Comparison of ENCODE assay signal across 20 cellular contexts in genomic region chr5:178201221-178201926, GRCh38. TPM values are rescaled to one million over a fixed set of nuclear protein-coding genes. Genes with fewer than 3 reads are reported as not detected.
DNase-seq lines count a peak whose midpoint lies in the region; ATAC-seq and TF ChIP-seq lines count a peak whose summit lies in the region.
"Had no signal": no experiment of that assay in that cellular context is flagged by ENCODE, and none has a peak within 500 bp of the region (broad histone marks: within the 10 kb centered on the region; RNA-seq: fewer than 3 reads in every experiment).

No MANE protein-coding gene starts in this region.

- H3K9me3 Mint-ChIP-seq in activated naive CD8-positive, alpha-beta T cell (ENCODE audit: low read depth) = no peaks in the 10 kb centered on the region
- no peaks in the 10 kb centered on the region for H3K9me3 Mint-ChIP-seq in activated naive CD8-positive, alpha-beta T cell treated with anti-CD3 and anti-CD28 coated beads, Interleukin-2, amount 50 U/mL, for 24 hours
- H3K9me3 Mint-ChIP-seq in type B pancreatic cell = no peaks in the 10 kb centered on the region

- H3K36me3 Mint-ChIP-seq in activated naive CD8-positive, alpha-beta T cell = peaks cover 9% of the 10 kb centered on the region
- peaks cover 15% of the 10 kb centered on the region for H3K36me3 Mint-ChIP-seq in activated naive CD8-positive, alpha-beta T cell treated with anti-CD3 and anti-CD28 coated beads, Interleukin-2, amount 50 U/mL, for 24 hours (ENCODE audit: low read depth)
- peaks cover 11% of the 10 kb centered on the region for H3K36me3 Mint-ChIP-seq in type B pancreatic cell

- peaks cover 10% of the 10 kb centered on the region for H3K4me1 Mint-ChIP-seq in activated naive CD8-positive, alpha-beta T cell (ENCODE audit: low read depth)
- peaks cover 21% of the 10 kb centered on the region for H3K4me1 Mint-ChIP-seq in activated naive CD8-positive, alpha-beta T cell treated with anti-CD3 and anti-CD28 coated beads, Interleukin-2, amount 50 U/mL, for 24 hours
- H3K4me1 Mint-ChIP-seq in type B pancreatic cell (ENCODE audit: unreplicated experiment) = peaks cover 7% of the 10 kb centered on the region

- peak overlapping the region; percentile 51 for H3K4me3 Mint-ChIP-seq in activated naive CD8-positive, alpha-beta T cell
- no peak overlapping the region for H3K4me3 Mint-ChIP-seq in activated naive CD8-positive, alpha-beta T cell treated with anti-CD3 and anti-CD28 coated beads, Interleukin-2, amount 50 U/mL, for 24 hours
- peak overlapping the region; percentile 36 for H3K4me3 Mint-ChIP-seq in type B pancreatic cell

- no peak overlapping the region for H3K4me3 ChIP-seq in epithelial cell of esophagus (ENCODE audit: low read length)
- H3K4me3 ChIP-seq: esophagus squamous epithelium, SJSA1, vagina had no signal

- no peak overlapping the region for H3K27ac Mint-ChIP-seq in activated naive CD8-positive, alpha-beta T cell
- no peak overlapping the region for H3K27ac Mint-ChIP-seq in activated naive CD8-positive, alpha-beta T cell treated with anti-CD3 and anti-CD28 coated beads, Interleukin-2, amount 50 U/mL, for 24 hours
- no peak overlapping the region for H3K27ac Mint-ChIP-seq in type B pancreatic cell

- DNase-seq in activated naive CD8-positive, alpha-beta T cell treated with anti-CD3 and anti-CD28 coated beads, Interleukin-2, amount 50 U/mL, for 24 hours = no peak
- peak; percentile 61 for DNase-seq in NCI-H226
- peak; percentile 40 for DNase-seq in epithelial cell of esophagus (ENCODE audit: low read depth)
- no peak for DNase-seq in type B pancreatic cell (ENCODE audit: extremely low spot score, unreplicated experiment)
- DNase-seq in CD1c-positive myeloid dendritic cell (ENCODE audit: extremely low spot score) = no peak
- no peak for DNase-seq in putamen (ENCODE audit: low spot score)
- DNase-seq: amniotic stem cell; CD4-positive, alpha-beta memory T cell; effector CD8-positive, alpha-beta T cell; esophagus squamous epithelium; left ventricle myocardium superior; NCI-H2107; occipital lobe; substantia nigra had no signal

- no peak for ATAC-seq in activated naive CD8-positive, alpha-beta T cell treated with anti-CD3 and anti-CD28 coated beads, Interleukin-2, amount 50 U/mL, for 24 hours
- ATAC-seq in GM18519 (IDR thresholded peaks at IDR 0.05; ENCODE audit: low FRiP score, unreplicated experiment) = no peak
- ATAC-seq: left ventricle myocardium superior had no signal

- TF ChIP-seq CTCF in epithelial cell of esophagus (IDR thresholded peaks at IDR 0.05; ENCODE audit: insufficient read depth, low read depth, low read length, missing control alignments) (no peak), type B pancreatic cell (conservative IDR thresholded peaks at IDR 0.05) (no peak)

- no peaks in the 10 kb centered on the region for H3K27me3 Mint-ChIP-seq in activated naive CD8-positive, alpha-beta T cell
- peaks cover 3% of the 10 kb centered on the region for H3K27me3 Mint-ChIP-seq in activated naive CD8-positive, alpha-beta T cell treated with anti-CD3 and anti-CD28 coated beads, Interleukin-2, amount 50 U/mL, for 24 hours
- peaks cover 3% of the 10 kb centered on the region for H3K27me3 Mint-ChIP-seq in type B pancreatic cell

RNA-seq across cellular contexts. Expression of gene HNRNPAB, which starts 3.0 kb away (rescaled TPM):
- total RNA-seq in type B pancreatic cell (ENCODE audit: low replicate concordance) = 174 and 245 TPM in 2 replicates

RNA-seq across cellular contexts. Expression of gene GMCL2, which starts 14.2 kb away (rescaled TPM):
- total RNA-seq in type B pancreatic cell (ENCODE audit: low replicate concordance) = not detected in 2 replicates
- total RNA-seq: CD4-positive, alpha-beta memory T cell; esophagus squamous epithelium; left ventricle myocardium superior; LHCN-M2; mucosa of gallbladder; occipital lobe; SJSA1; vagina had no signal

RNA-seq across cellular contexts. Expression of gene PHYKPL, which starts 31.2 kb away (rescaled TPM):
- 52.7 and 76.2 TPM in 2 replicates for total RNA-seq in type B pancreatic cell (ENCODE audit: low replicate concordance)

RNA-seq across cellular contexts. Expression of gene NHP2, which starts 47.7 kb away (rescaled TPM):
- 136 and 161 TPM in 2 replicates for total RNA-seq in type B pancreatic cell (ENCODE audit: low replicate concordance)

Comparison
In these comparisons a context has a peak if more than half of its experiments do, and no peak if none do; other contexts are left out.
1. DNase-seq: peak in NCI-H226 (single experiment) and epithelial cell of esophagus (single experiment); none in activated naive CD8-positive, alpha-beta T cell treated with anti-CD3 and anti-CD28 coated beads, Interleukin-2, amount 50 U/mL, for 24 hours (single experiment), type B pancreatic cell (single experiment), CD1c-positive myeloid dendritic cell (single experiment) and putamen (single experiment).